16 cellular contexts compared by ENCODE assay signal in genomic region chr2:98333922-98334321, GRCh38. TPM values are rescaled to one million over a fixed set of nuclear protein-coding genes. Genes with fewer than 3 reads are reported as not detected.
DNase-seq lines count a peak whose midpoint lies in the region; ATAC-seq and TF ChIP-seq lines count a peak whose summit lies in the region.
"Had no signal": no experiment of that assay in that cellular context is flagged by ENCODE, and none has a peak within 500 bp of the region (broad histone marks: within the 10 kb centered on the region; RNA-seq: fewer than 3 reads in every experiment).

No MANE protein-coding gene starts in this region.

- H3F3A ChIP-seq in MM.1S (ENCODE audit: insufficient read depth, low read length), result no peaks in the 10 kb centered on the region

- in situ Hi-C loops in IMR-90 (cut with MboI; ENCODE audit: low sequenced_read_pairs), result no loop called here

- H2AK9ac ChIP-seq in IMR-90 (replicated peaks; ENCODE audit: low read depth, low read length, poor library complexity), result peak overlapping the region; percentile 89

- no peak overlapping the region; the same call in 1 of the 2 replicates for H3K27ac ChIP-seq in IMR-90 (ENCODE audit: insufficient read depth, low read length)
- H3K27ac ChIP-seq in iPS-18a (ENCODE audit: low read length), result no peak overlapping the region
- no peak overlapping the region for H3K27ac ChIP-seq in MM.1S (ENCODE audit: low read length)
- H3K27ac ChIP-seq: C4-2B, prostate gland, SK-N-MC, testis had no signal

- no CpG with 5 or more reads among the region's 2 CpGs for WGBS in IMR-90 (ENCODE audit: extremely low coverage in 2 of 2, insufficient read length in 1 of 2), 2 experiments

- H3K4me2 ChIP-seq in IMR-90 (ENCODE audit: low read depth, low read length) (peak overlapping the region; percentile 47), skeletal muscle satellite cell (ENCODE audit: low read length) (peak overlapping the region; percentile 80), MM.1S (ENCODE audit: low read depth, low read length) (no peak overlapping the region)

- no peak overlapping the region for H3K56ac ChIP-seq in IMR-90 (ENCODE audit: extremely low read depth, insufficient read depth, low read length)

- peak overlapping the region in 1 of 2 experiments; percentile 60; a peak in 2 of 4 replicates for H4K8ac ChIP-seq in IMR-90 (ENCODE audit: low read depth in 2 of 2, low read length in 2 of 2)

- H2AFZ ChIP-seq in IMR-90 (replicated peaks; ENCODE audit: low read length, poor library complexity) (peak overlapping the region; percentile 81), MM.1S (ENCODE audit: low read length) (no peak overlapping the region)

- TF ChIP-seq RAD21 in IMR-90 (IDR thresholded peaks at IDR 0.05; ENCODE audit: low read length), result no peak

- POLR2A ChIA-PET in IMR-90 (lab: Charles Lee; ENCODE audit: unreplicated experiment), result no interaction called here

- no peaks in the 10 kb centered on the region for H4K20me1 ChIP-seq in IMR-90 (ENCODE audit: insufficient read depth, low read length)
- no peaks in the 10 kb centered on the region for H4K20me1 ChIP-seq in MM.1S (ENCODE audit: insufficient read depth, low read length)

- H3K4me3 ChIP-seq in IMR-90 (ENCODE audit: insufficient read depth, low read depth, low read length), result no peak overlapping the region
- H3K4me3 ChIP-seq in iPS-18a (ENCODE audit: low read length), result peak overlapping the region; percentile 41
- H3K4me3 ChIP-seq in skeletal muscle satellite cell (ENCODE audit: low read length), result peak overlapping the region; percentile 51
- no peak overlapping the region for H3K4me3 ChIP-seq in MM.1S (ENCODE audit: low read length)
- H3K4me3 ChIP-seq: prostate gland, SK-N-MC, testis had no signal

- TF ChIP-seq CTCF in IMR-90 (conservative IDR thresholded peaks at IDR 0.05; ENCODE audit: low read depth, low read length), result no peak
- no peak for TF ChIP-seq CTCF in MM.1S (IDR thresholded peaks at IDR 0.05; ENCODE audit: low read length)

- CTCF ChIA-PET in IMR-90 (lab: Yijun Ruan, JAX), result no interaction called here

- DNase-seq in IMR-90 (peak; percentile 3), amniotic epithelial cell (ENCODE audit: low read depth) (peak; percentile 22), NCI-H1417 treated with DMSO at 0.1 percent for 48 hours (lab: John Stamatoyannopoulos, UW) (no peak), MM.1S (no peak)
- DNase-seq: activated CD8-positive, alpha-beta memory T cell treated with anti-CD3 and anti-CD28 coated beads for 24 hours; activated effector memory CD4-positive, alpha-beta T cell treated with anti-CD3 and anti-CD28 coated beads, Interleukin-2, amount 50 U/mL, for 16 hours; aorta; testis had no signal

- H2BK15ac ChIP-seq in IMR-90 (ENCODE audit: low read depth, low read length), result peak overlapping the region; percentile 33; the same call in 1 of the 3 replicates

- no peak overlapping the region for H3K9ac ChIP-seq in IMR-90 (ENCODE audit: low read depth, low read length)
- H3K9ac ChIP-seq in iPS-18a (ENCODE audit: low read length), result peak overlapping the region; percentile 32
- H3K9ac ChIP-seq in skeletal muscle satellite cell (ENCODE audit: low read depth, low read length), result peak overlapping the region; percentile 66
- H3K9ac ChIP-seq in MM.1S (ENCODE audit: low read length), result no peak overlapping the region

- peak overlapping the region; percentile 87 for H2BK120ac ChIP-seq in IMR-90 (ENCODE audit: low read depth, low read length)

- H2AK5ac ChIP-seq in IMR-90 (ENCODE audit: low read depth, low read length), result peak overlapping the region; percentile 68; the same call in 1 of the 2 replicates

- H3K79me1 ChIP-seq in IMR-90 (ENCODE audit: low read depth in 1 of 2, low read length in 2 of 2), result no peaks in the 10 kb centered on the region

- H3K27me3 ChIP-seq in IMR-90 (ENCODE audit: control insufficient read depth, insufficient read depth, low read length) (no peaks in the 10 kb centered on the region; the same call in 1 of the 2 replicates), iPS-18a (ENCODE audit: control insufficient read depth, insufficient read depth, low read length) (peaks cover 11% of the 10 kb centered on the region), skeletal muscle satellite cell (ENCODE audit: control insufficient read depth, insufficient read depth, low read length) (no peaks in the 10 kb centered on the region), MM.1S (replicated peaks; ENCODE audit: insufficient read depth, low read length) (no peaks in the 10 kb centered on the region)
- H3K27me3 ChIP-seq: foreskin keratinocyte, testis had no signal

- peak overlapping the region; percentile 85 for H3K4ac ChIP-seq in IMR-90 (ENCODE audit: low read depth, low read length)

- H3K23ac ChIP-seq in IMR-90 (ENCODE audit: low read depth, low read length), result peak overlapping the region; percentile 55

- H3K36me3 ChIP-seq in IMR-90 (ENCODE audit: control insufficient read depth, insufficient read depth, low read length) (no peaks in the 10 kb centered on the region), iPS-18a (ENCODE audit: control insufficient read depth, low read depth, low read length) (no peaks in the 10 kb centered on the region), skeletal muscle satellite cell (ENCODE audit: insufficient read depth, low read length) (no peaks in the 10 kb centered on the region), MM.1S (replicated peaks; ENCODE audit: insufficient read depth, low read length) (no peaks in the 10 kb centered on the region)
- H3K36me3 ChIP-seq: prostate gland had no signal

- H3K18ac ChIP-seq in IMR-90 (ENCODE audit: low read depth, low read length), result peak overlapping the region; percentile 23; the same call in 1 of the 2 replicates

- ATAC-seq in IMR-90 (ENCODE audit: low read depth) (peak; percentile 24), GM21526 (IDR thresholded peaks at IDR 0.05; ENCODE audit: low FRiP score, unreplicated experiment) (no peak)

- intact Hi-C loops in IMR-90 (cut with micrococcal nuclease), result no loop called here

- dilution Hi-C loops in IMR-90 (cut with HindIII; ENCODE audit: low sequenced_read_pairs, unreplicated experiment), result no loop called here

- H3K4me1 ChIP-seq in IMR-90 (ENCODE audit: control insufficient read depth, insufficient read depth, low read length), result peaks cover 6% of the 10 kb centered on the region
- peaks cover 24% of the 10 kb centered on the region for H3K4me1 ChIP-seq in iPS-18a (ENCODE audit: control insufficient read depth, low read depth, low read length)
- H3K4me1 ChIP-seq in skeletal muscle satellite cell (ENCODE audit: control insufficient read depth, insufficient read depth, low read length), result peaks cover 26% of the 10 kb centered on the region
- H3K4me1 ChIP-seq in MM.1S (ENCODE audit: low read length), result no peaks in the 10 kb centered on the region
- H3K4me1 ChIP-seq: prostate gland, testis had no signal

- peak overlapping the region; percentile 3 for H2BK5ac ChIP-seq in IMR-90 (ENCODE audit: low read depth, low read length, poor library complexity, severe bottlenecking)

- peaks cover 11% of the 10 kb centered on the region for H3K9me1 ChIP-seq in IMR-90 (ENCODE audit: insufficient read depth, low read length)

- H3K14ac ChIP-seq in IMR-90 (replicated peaks; ENCODE audit: low read depth, low read length), result peak overlapping the region; percentile 16

- no peak overlapping the region for H4K5ac ChIP-seq in IMR-90 (ENCODE audit: low read depth, low read length)

- H3K9me2 ChIP-seq in MM.1S (replicated peaks; ENCODE audit: insufficient read depth, low read length), result no peaks in the 10 kb centered on the region

- no peaks in the 10 kb centered on the region for H3K79me2 ChIP-seq in MM.1S (ENCODE audit: low read length)

- peak overlapping the region; percentile 81 for H4K91ac ChIP-seq in IMR-90 (ENCODE audit: insufficient read depth, low read depth, low read length)

- no TSS peak for BruUV-seq in IMR-90 (replicated peaks; lab: Mats Ljungman, UMichigan)

- TF ChIP-seq POLR2A in IMR-90 (IDR thresholded peaks at IDR 0.05; ENCODE audit: low read depth, low read length), result no peak; the same call in 1 of the 2 replicates

- H2BK20ac ChIP-seq in IMR-90 (ENCODE audit: low read depth, low read length), result peak overlapping the region; percentile 83

- H3K9me3 ChIP-seq in IMR-90 (ENCODE audit: control insufficient read depth, insufficient read depth, low read length), result no peaks in the 10 kb centered on the region
- H3K9me3 ChIP-seq in iPS-18a (ENCODE audit: control insufficient read depth, low read depth, low read length), result no peaks in the 10 kb centered on the region
- no peaks in the 10 kb centered on the region for H3K9me3 ChIP-seq in skeletal muscle satellite cell (replicated peaks; ENCODE audit: low read length)
- H3K9me3 ChIP-seq in MM.1S (replicated peaks; ENCODE audit: insufficient read depth, low read length), result no peaks in the 10 kb centered on the region
- H3K9me3 ChIP-seq: prostate gland, testis had no signal

TF ChIP-seq in IMR-90, 13 proteins besides CTCF, POLR2A, EP300 and RAD21:
- no peak for TF ChIP-seq RFX5 (IDR thresholded peaks at IDR 0.05; ENCODE audit: low read depth, low read length)
- TF ChIP-seq, protein P1, sequence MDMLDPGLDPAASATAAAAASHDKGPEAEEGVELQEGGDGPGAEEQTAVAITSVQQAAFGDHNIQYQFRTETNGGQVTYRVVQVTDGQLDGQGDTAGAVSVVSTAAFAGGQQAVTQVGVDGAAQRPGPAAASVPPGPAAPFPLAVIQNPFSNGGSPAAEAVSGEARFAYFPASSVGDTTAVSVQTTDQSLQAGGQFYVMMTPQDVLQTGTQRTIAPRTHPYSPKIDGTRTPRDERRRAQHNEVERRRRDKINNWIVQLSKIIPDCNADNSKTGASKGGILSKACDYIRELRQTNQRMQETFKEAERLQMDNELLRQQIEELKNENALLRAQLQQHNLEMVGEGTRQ (IDR thresholded peaks at IDR 0.05; ENCODE audit: low read depth, low read length), result no peak
- no peak for TF ChIP-seq RCOR1 (IDR thresholded peaks at IDR 0.05; ENCODE audit: insufficient replicate concordance, low read length)
- no peak for TF ChIP-seq MXI1 (IDR thresholded peaks at IDR 0.05; ENCODE audit: borderline replicate concordance, low read depth, low read length)
- no peak for TF ChIP-seq CEBPB (IDR thresholded peaks at IDR 0.05; ENCODE audit: low read depth, low read length)
- TF ChIP-seq NFE2L2 (IDR thresholded peaks at IDR 0.05; ENCODE audit: low read depth, low read length), result no peak

RNA-seq across cellular contexts. Expression of gene CNGA3, which starts 12.3 kb away (rescaled TPM):
- under 0.01 TPM in 1 of 2 replicates, not detected in the other for total RNA-seq in IMR-90 (2012; rRNA removed)
- polyA plus RNA-seq in IMR-90 (2012; rRNA removed), result not detected in 2 replicates
- polyA plus RNA-seq in IMR-90 (2012; cell fraction: cytosol; rRNA removed), result 0.01 TPM in 1 of 2 replicates, not detected in the other
- 0.03 and 0.05 TPM in 2 replicates for polyA plus RNA-seq in IMR-90 (2012; cell fraction: nucleus; rRNA removed; ENCODE audit: low replicate concordance)
- 0.44 TPM in 1 of 2 replicates, not detected in the other for total RNA-seq in skeletal muscle satellite cell (2012; rRNA removed)
- total RNA-seq: aorta, Daoy, foreskin keratinocyte had no signal
- polyA plus RNA-seq: aorta, foreskin keratinocyte had no signal

Comparison
In these comparisons a context has a peak if more than half of its experiments do, and no peak if none do; other contexts are left out.
1. DNase-seq: peak in IMR-90 (single experiment) and amniotic epithelial cell (single experiment); none in NCI-H1417 treated with DMSO at 0.1 percent for 48 hours (single experiment) and MM.1S (single experiment).
2. H3K4me3 ChIP-seq: peak in iPS-18a (single experiment) and skeletal muscle satellite cell (single experiment); none in IMR-90 (single experiment) and MM.1S (single experiment).
3. H3K9ac ChIP-seq: peak in iPS-18a (single experiment) and skeletal muscle satellite cell (single experiment); none in IMR-90 (single experiment) and MM.1S (single experiment).